ENCODE assay signal across 29 cellular contexts in the genomic region with DNA sequence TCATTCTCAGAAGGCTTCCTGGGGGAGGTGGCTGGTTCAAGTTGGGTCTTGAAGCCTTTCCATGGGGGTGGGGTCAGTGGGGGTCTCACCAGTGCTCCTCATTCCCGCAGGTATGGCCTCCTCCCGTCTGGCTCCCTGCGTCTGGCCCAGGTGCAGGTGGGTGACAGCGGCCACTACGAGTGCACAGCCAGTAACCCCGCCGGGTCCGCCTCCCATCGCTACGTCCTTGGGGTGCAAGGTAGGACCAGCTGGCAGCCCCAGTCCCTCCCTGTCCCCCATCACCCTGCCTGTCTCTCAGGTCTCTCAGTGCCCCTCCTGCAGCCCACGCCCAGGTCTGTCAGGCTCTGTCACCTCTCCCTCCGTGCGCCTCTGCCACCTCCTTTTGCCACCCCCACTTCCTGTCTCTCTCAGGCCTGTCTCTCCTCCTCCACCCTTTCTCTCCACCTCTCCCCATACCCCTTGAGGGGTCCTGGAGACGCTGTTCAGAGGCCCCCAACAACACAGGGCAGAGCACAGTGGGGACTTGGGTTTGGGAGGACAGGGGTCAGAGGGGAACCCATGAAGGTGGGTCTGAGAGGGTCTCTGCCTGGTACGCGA.
"Had no signal": no experiment of that assay in that cellular context is flagged by ENCODE, and none has a peak within 500 bp of the region (broad histone marks: within the 10 kb centered on the region; RNA-seq: fewer than 3 reads in every experiment).

No MANE protein-coding gene starts in this region.

- H3K4me1 ChIP-seq: foreskin keratinocyte, heart left ventricle, neural progenitor cell, prostate gland, right atrium auricular region, vagina had no signal

- H3K4me3 Mint-ChIP-seq: mesothelial cell of epicardium; naive B cell; natural killer cell treated with Interleukin-12 subunit alpha and Interleukin-12 subunit beta and Interleukin-15 and Interleukin-18, amount 100 ng/mL, for 72 hours; neural progenitor cell; stimulated activated naive CD8-positive, alpha-beta T cell treated with anti-CD3 and anti-CD28 coated beads, Interleukin-15, amount 100 ng/mL, for 72 hours had no signal

- H3K9ac ChIP-seq: neural progenitor cell had no signal

- H3K9me3 ChIP-seq: esophagus muscularis mucosa, gastroesophageal sphincter, heart left ventricle, mucosa of descending colon, prostate gland, right atrium auricular region, sigmoid colon, suprapubic skin, vagina had no signal

- H3K4me3 ChIP-seq: coronary artery, esophagus muscularis mucosa, gastroesophageal sphincter, heart left ventricle, mucosa of descending colon, neural progenitor cell, prostate gland, right atrium auricular region, sigmoid colon, suprapubic skin, vagina had no signal

- H3K9me3 Mint-ChIP-seq: mesothelial cell of epicardium; natural killer cell treated with Interleukin-12 subunit alpha and Interleukin-12 subunit beta and Interleukin-15 and Interleukin-18, amount 100 ng/mL, for 72 hours; neural progenitor cell; stimulated activated naive CD8-positive, alpha-beta T cell treated with anti-CD3 and anti-CD28 coated beads, Interleukin-15, amount 100 ng/mL, for 72 hours had no signal

- FAIRE-seq: endothelial cell of umbilical vein, islet of Langerhans had no signal

- H3K27ac ChIP-seq: coronary artery, foreskin keratinocyte, neural progenitor cell, prostate gland, right atrium auricular region, suprapubic skin, vagina had no signal

- H3K27me3 ChIP-seq: esophagus muscularis mucosa, gastroesophageal sphincter, heart left ventricle, neural progenitor cell, right atrium auricular region, sigmoid colon, vagina had no signal

- H3K36me3 ChIP-seq: heart left ventricle, neural progenitor cell, prostate gland, right atrium auricular region, suprapubic skin, vagina had no signal

- ATAC-seq: foreskin keratinocyte; gastroesophageal sphincter; left colon; left ventricle myocardium superior; mucosa of descending colon; natural killer cell treated with Interleukin-12 subunit alpha and Interleukin-12 subunit beta and Interleukin-15 and Interleukin-18, amount 100 ng/mL, for 72 hours; stimulated activated naive CD8-positive, alpha-beta T cell treated with anti-CD3 and anti-CD28 coated beads, Interleukin-15, amount 100 ng/mL, for 72 hours had no signal

- H3K36me3 Mint-ChIP-seq: mesothelial cell of epicardium; naive B cell; natural killer cell treated with Interleukin-12 subunit alpha and Interleukin-12 subunit beta and Interleukin-15 and Interleukin-18, amount 100 ng/mL, for 72 hours; neural progenitor cell had no signal

- H3K27ac Mint-ChIP-seq: mesothelial cell of epicardium; natural killer cell treated with Interleukin-12 subunit alpha and Interleukin-12 subunit beta and Interleukin-15 and Interleukin-18, amount 100 ng/mL, for 72 hours; neural progenitor cell; stimulated activated naive CD8-positive, alpha-beta T cell treated with anti-CD3 and anti-CD28 coated beads, Interleukin-15, amount 100 ng/mL, for 72 hours had no signal

- DNase-seq: dermis blood vessel endothelial cell; effector memory CD4-positive, alpha-beta T cell; foreskin keratinocyte; heart left ventricle; hippocampal formation; kidney glomerular epithelial cell; left colon; left ventricle myocardium superior; mesenchymal stem cell; mucosa of descending colon; naive B cell; nucleus accumbens; sigmoid colon; stimulated activated CD4-positive, alpha-beta T cell treated with anti-CD3 and anti-CD28 coated beads, Interleukin-2, amount 100 ng/mL, for 48 hours; stimulated activated naive CD4-positive, alpha-beta T cell; stimulated activated naive CD8-positive, alpha-beta T cell treated with anti-CD3 and anti-CD28 coated beads, Interleukin-15, amount 100 ng/mL, for 72 hours; trophoblast cell had no signal
